In the genomic region with DNA sequence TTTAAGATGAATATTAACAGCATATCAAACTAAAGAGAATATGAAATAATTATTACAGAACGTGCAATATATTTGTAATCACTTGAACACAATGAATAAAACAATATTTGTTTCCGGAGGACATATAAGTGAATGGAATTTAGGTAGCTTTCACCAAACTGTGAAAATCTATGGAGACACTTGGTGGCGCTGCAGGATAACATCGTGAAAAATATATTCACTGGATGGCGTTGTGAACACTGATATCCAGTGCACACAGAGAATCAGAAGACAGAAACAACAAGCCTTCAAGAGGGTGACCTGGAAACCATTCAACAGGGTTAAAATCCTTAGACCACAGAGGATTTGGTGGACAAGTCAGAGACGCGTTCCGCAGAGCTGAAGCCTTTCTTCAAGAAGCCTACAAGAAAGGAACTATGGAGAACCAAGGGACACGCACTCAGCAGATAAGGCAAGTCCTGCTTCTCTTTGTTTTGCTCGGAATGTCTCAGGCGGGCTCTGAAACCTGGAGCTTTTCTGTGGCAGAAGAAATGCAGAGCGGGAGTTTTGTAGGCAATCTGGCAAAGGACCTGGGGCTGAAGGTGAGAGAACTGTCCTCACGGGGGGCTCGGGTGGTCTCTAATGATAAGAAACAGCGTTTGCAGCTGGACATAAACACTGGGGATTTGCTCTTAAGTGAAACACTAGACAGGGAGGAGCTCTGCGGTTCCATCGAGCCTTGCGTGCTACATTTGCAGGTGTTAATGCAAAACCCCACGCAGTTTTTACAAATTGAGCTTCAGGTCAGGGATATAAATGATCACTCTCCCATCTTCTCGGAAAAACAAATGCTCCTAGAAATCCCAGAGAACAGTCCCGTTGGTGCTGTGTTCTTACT, we compare ENCODE assay signal across 8 cellular contexts. TPM values are rescaled to one million over a fixed set of nuclear protein-coding genes. Genes with fewer than 3 reads are reported as not detected.
DNase-seq lines count a peak whose midpoint lies in the region; ATAC-seq and TF ChIP-seq lines count a peak whose summit lies in the region.

A gene (plus strand): TSS at position 269 of the 877 bp plus-strand sequence. CDS start 148 bp downstream, at position 417.

- peak within 1 kb of the TSS; percentile 40 for H3K4me3 ChIP-seq in LNCaP clone FGC (ENCODE audit: low read depth, low read length)

- ATAC-seq in HG02852 (IDR thresholded peaks at IDR 0.05; ENCODE audit: unreplicated experiment) (no peak), HG02610 (IDR thresholded peaks at IDR 0.05; ENCODE audit: unreplicated experiment) (no peak)

- no peaks in the 10 kb centered on the region for H3K4me1 Mint-ChIP-seq in nephron

- peak within 1 kb of the TSS; percentile 48 to 78 (median 71) for H3K4me3 Mint-ChIP-seq in nephron

- TF ChIP-seq CTCF in LNCaP clone FGC (IDR thresholded peaks at IDR 0.05; ENCODE audit: control insufficient read depth, extremely low read depth, insufficient read depth) (peak; percentile 56), nephron (IDR thresholded peaks at IDR 0.05; ENCODE audit: unreplicated experiment in 3 of 3) (no peak)

- H3K9me3 Mint-ChIP-seq in nephron: peaks cover 72% of the 10 kb centered on the region

- no peaks in the 10 kb centered on the region for H3K27me3 Mint-ChIP-seq in nephron (ENCODE audit: low read depth)

- DNase-seq in DMS53 (lab: John Stamatoyannopoulos, UW) (peak; percentile 62), LNCaP clone FGC (ENCODE audit: low read depth) (no peak), SK-N-DZ (ENCODE audit: low spot score) (peak; percentile 78), DMS153 (lab: John Stamatoyannopoulos, UW) (no peak), NCI-H2029 treated with DMSO at 0.1 percent for 48 hours (lab: John Stamatoyannopoulos, UW) (no peak)

- H3K36me3 Mint-ChIP-seq in nephron (ENCODE audit: low read depth): peaks cover 79% of the 10 kb centered on the region

- H3K27ac Mint-ChIP-seq in nephron: peak within 1 kb of the TSS in 2 of 3 experiments; percentile 49 to 58

RNA-seq across cellular contexts. Expression of the gene that starts here (rescaled TPM):
- polyA plus RNA-seq in SK-N-DZ (2014; cell fraction: cytosol; rRNA removed): 13.5 and 14.9 TPM in 2 replicates
- 3.7 and 5.9 TPM in 2 replicates for polyA plus RNA-seq in SK-N-DZ (2014; cell fraction: nucleus; rRNA removed)

Comparison
In these comparisons a context has a peak if more than half of its experiments do, and no peak if none do; other contexts are left out.
1. DNase-seq: peak in DMS53 (single experiment) and SK-N-DZ (single experiment); none in LNCaP clone FGC (single experiment), DMS153 (single experiment) and NCI-H2029 treated with DMSO at 0.1 percent for 48 hours (single experiment).